8 cellular contexts compared by ENCODE assay signal in the genomic region with DNA sequence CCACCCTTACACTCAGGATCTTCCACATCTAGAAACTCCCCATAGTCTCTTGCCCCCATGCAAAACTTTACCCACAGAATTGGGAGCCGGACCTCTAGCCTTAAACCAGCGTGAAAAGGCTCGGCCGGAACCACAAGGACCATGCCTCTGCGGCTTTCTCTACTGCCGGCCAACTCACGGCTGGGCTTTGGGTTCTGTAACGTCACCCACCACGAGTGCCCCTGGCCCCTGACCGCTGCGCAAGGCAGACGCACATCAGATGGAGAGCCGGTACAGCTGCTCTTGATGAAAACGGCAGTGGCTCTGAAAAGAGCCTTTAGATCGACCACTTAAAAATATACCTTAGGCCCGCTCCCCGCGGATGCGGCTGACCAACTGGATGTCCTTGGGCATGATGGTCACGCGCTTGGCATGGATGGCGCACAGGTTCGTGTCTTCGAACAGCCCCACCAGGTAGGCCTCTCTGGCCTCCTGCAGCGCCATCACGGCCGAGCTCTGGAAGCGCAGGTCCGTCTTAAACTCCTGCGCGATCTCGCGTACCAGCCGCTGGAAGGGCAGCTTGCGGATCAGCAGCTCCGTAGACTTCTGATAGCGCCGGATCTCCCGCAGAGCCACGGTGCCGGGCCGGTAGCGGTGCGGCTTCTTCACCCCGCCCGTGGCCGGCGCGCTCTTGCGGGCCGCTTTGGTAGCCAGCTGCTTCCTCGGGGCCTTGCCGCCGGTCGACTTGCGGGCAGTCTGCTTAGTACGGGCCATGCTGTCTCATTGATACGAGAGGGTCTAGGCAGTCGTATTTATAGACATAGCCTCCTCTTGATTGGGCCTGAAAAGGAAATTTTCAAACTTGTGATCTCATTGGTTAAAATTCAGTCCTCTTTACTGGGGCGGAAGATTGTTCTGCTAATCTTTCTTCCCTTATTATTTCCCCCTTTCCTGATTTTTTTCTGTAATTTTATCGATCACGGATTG.
DNase-seq lines count a peak whose midpoint lies in the region; ATAC-seq and TF ChIP-seq lines count a peak whose summit lies in the region.
"Not testable (repeated sequence)": the region's sequence is repeated elsewhere in the genome, so short reads cannot be mapped to it uniquely, and the experiment has no call there.

No MANE protein-coding gene starts in this region.

- DNase-seq in Daoy (ENCODE audit: low read depth) (peak; percentile 21), RWPE2 (ENCODE audit: low spot score) (peak; percentile 52), cerebellum (ENCODE audit: low spot score) (peak; percentile 4), Right ventricle myocardium inferior (ENCODE audit: missing footprints) (peak; percentile 73), medulla oblongata (ENCODE audit: extremely low spot score) (peak; percentile 41), uterus (peak; percentile 37 to 44)
- DNase-seq in activated T-cell treated with anti-CD3 and anti-CD28 coated beads, Interleukin-2, amount 50 U/mL, for 4 hours = not testable (repeated sequence)

- peak overlapping the region; percentile 57 for H3K4me3 Mint-ChIP-seq in activated T-cell treated with anti-CD3 and anti-CD28 coated beads, Interleukin-2, amount 50 U/mL, for 4 hours

- ATAC-seq in RWPE2 (ENCODE audit: low read depth) (peak; percentile 43), Right ventricle myocardium inferior (peak; percentile 48)
- peak; percentile 38 to 53 for ATAC-seq in activated T-cell treated with anti-CD3 and anti-CD28 coated beads, Interleukin-2, amount 50 U/mL, for 4 hours

- H3K4me1 Mint-ChIP-seq in activated T-cell treated with anti-CD3 and anti-CD28 coated beads, Interleukin-2, amount 50 U/mL, for 4 hours (ENCODE audit: low read depth) = not testable (repeated sequence)

- H3K9ac ChIP-seq in skeletal muscle satellite cell (ENCODE audit: low read depth, low read length) = peak overlapping the region; percentile 74

- TF ChIP-seq POLR2A in uterus (IDR thresholded peaks at IDR 0.05) = not testable (repeated sequence)

- peak overlapping the region; percentile 85 for H3K4me2 ChIP-seq in skeletal muscle satellite cell (ENCODE audit: low read length)

- H3K9me3 Mint-ChIP-seq in activated T-cell treated with anti-CD3 and anti-CD28 coated beads, Interleukin-2, amount 50 U/mL, for 4 hours = not testable (repeated sequence)

- H3K9me3 ChIP-seq in RWPE2 (ENCODE audit: severe bottlenecking); skeletal muscle satellite cell (replicated peaks; ENCODE audit: low read length); uterus: not testable (repeated sequence)

- not testable (repeated sequence) for H3K36me3 ChIP-seq in RWPE2 (ENCODE audit: low read depth); skeletal muscle satellite cell (ENCODE audit: insufficient read depth, low read length); uterus

- peak overlapping the region; percentile 36 for H3K4me3 ChIP-seq in RWPE2 (ENCODE audit: severe bottlenecking)
- H3K4me3 ChIP-seq in skeletal muscle satellite cell (ENCODE audit: low read length) = peak overlapping the region; percentile 71
- H3K4me3 ChIP-seq in uterus = peak overlapping the region; percentile 14 to 53

- H3K27me3 ChIP-seq in RWPE2 (ENCODE audit: insufficient read depth, poor library complexity, severe bottlenecking); skeletal muscle satellite cell (ENCODE audit: control insufficient read depth, insufficient read depth, low read length); uterus: not testable (repeated sequence)

- H3K36me3 Mint-ChIP-seq in activated T-cell treated with anti-CD3 and anti-CD28 coated beads, Interleukin-2, amount 50 U/mL, for 4 hours (ENCODE audit: insufficient read depth) = not testable (repeated sequence)

- intact Hi-C loops in Right ventricle myocardium inferior (cut with DNase I); uterus (cut with DNase I; ENCODE audit: low total_unique reads): not testable (repeated sequence)

- TF ChIP-seq CTCF in RWPE2 (IDR thresholded peaks at IDR 0.05; ENCODE audit: poor library complexity, severe bottlenecking) = not testable (repeated sequence)
- TF ChIP-seq CTCF in uterus (IDR thresholded peaks at IDR 0.05) = peak in 2 of 4 experiments; percentile 16 to 21

- H3K27me3 Mint-ChIP-seq in activated T-cell treated with anti-CD3 and anti-CD28 coated beads, Interleukin-2, amount 50 U/mL, for 4 hours (ENCODE audit: low read depth) = not testable (repeated sequence)

- H3K27ac ChIP-seq in RWPE2 (ENCODE audit: poor library complexity, severe bottlenecking) = peak overlapping the region; percentile 14
- H3K27ac ChIP-seq in uterus = peak overlapping the region; percentile 33 to 80

- not testable (repeated sequence) for H3K4me1 ChIP-seq in RWPE2 (ENCODE audit: insufficient read depth, poor library complexity, severe bottlenecking); skeletal muscle satellite cell (ENCODE audit: control insufficient read depth, insufficient read depth, low read length); uterus
